1 cellular context compared by ENCODE assay signal in the genomic region with DNA sequence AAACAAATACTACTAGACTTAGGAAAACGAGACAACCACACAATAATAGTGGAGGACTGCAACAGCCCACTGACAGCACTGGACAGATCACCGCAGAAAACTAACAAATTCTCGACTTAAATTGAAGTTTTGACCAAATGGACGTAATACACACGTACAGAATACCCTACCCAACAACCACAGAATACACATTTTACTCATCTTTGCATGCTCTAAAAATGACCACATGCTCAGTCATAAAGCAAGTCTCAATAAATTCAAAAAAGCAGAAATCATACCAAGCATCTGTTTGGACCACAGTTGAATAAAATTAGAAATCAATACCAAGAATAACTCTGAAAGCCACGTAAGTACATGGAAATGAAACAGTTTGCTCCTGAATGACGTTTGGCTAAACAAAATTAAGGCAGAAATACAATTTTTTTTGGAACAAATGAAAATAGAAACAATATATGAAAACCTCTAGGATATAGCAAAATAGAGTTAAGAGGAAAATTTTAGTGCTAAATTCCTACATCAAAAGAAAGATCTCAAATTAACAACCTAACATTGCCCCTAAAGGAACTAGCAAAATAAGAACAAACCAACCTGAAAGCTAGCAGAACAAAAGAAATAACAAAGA.
TF ChIP-seq lines count a peak whose summit lies in the region.

No MANE protein-coding gene starts in this region.

TF ChIP-seq in GM12878, 131 proteins besides CTCF, POLR2A, EP300 and RAD21 (continued from another document and continues in another):
- TF ChIP-seq, protein P1, sequence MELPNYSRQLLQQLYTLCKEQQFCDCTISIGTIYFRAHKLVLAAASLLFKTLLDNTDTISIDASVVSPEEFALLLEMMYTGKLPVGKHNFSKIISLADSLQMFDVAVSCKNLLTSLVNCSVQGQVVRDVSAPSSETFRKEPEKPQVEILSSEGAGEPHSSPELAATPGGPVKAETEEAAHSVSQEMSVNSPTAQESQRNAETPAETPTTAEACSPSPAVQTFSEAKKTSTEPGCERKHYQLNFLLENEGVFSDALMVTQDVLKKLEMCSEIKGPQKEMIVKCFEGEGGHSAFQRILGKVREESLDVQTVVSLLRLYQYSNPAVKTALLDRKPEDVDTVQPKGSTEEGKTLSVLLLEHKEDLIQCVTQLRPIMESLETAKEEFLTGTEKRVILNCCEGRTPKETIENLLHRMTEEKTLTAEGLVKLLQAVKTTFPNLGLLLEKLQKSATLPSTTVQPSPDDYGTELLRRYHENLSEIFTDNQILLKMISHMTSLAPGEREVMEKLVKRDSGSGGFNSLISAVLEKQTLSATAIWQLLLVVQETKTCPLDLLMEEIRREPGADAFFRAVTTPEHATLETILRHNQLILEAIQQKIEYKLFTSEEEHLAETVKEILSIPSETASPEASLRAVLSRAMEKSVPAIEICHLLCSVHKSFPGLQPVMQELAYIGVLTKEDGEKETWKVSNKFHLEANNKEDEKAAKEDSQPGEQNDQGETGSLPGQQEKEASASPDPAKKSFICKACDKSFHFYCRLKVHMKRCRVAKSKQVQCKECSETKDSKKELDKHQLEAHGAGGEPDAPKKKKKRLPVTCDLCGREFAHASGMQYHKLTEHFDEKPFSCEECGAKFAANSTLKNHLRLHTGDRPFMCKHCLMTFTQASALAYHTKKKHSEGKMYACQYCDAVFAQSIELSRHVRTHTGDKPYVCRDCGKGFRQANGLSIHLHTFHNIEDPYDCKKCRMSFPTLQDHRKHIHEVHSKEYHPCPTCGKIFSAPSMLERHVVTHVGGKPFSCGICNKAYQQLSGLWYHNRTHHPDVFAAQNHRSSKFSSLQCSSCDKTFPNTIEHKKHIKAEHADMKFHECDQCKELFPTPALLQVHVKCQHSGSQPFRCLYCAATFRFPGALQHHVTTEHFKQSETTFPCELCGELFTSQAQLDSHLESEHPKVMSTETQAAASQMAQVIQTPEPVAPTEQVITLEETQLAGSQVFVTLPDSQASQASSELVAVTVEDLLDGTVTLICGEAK (IDR thresholded peaks at IDR 0.05; ENCODE audit: borderline replicate concordance): no peak
- TF ChIP-seq EZH2 (IDR thresholded peaks at IDR 0.05; ENCODE audit: borderline replicate concordance, control insufficient read depth, low read depth, low read length): 0 out of 2 replicates have a peak, but pooled peaks have one; percentile 27
- TF ChIP-seq BHLHE40 (IDR thresholded peaks at IDR 0.05; ENCODE audit: borderline replicate concordance in 1 of 2, low read depth in 2 of 2, low read length in 1 of 2): peak; percentile 54 to 76; a peak in 3 of 4 replicates
- TF ChIP-seq PAX8 (IDR thresholded peaks at IDR 0.05): no peak
- TF ChIP-seq JUNB (IDR thresholded peaks at IDR 0.05): peak; percentile 100
- peak; percentile 100 for TF ChIP-seq RUNX3 (IDR thresholded peaks at IDR 0.05; ENCODE audit: low read length)
- TF ChIP-seq TCF7 (IDR thresholded peaks at IDR 0.05; ENCODE audit: borderline replicate concordance): peak; percentile 60
- no peak for TF ChIP-seq HDAC2 (IDR thresholded peaks at IDR 0.05)
- peak; percentile 99 for TF ChIP-seq MTA3 (IDR thresholded peaks at IDR 0.05; ENCODE audit: borderline replicate concordance, low read length)
- peak in 1 of 2 experiments; percentile 99; a peak in 2 of 4 replicates for TF ChIP-seq CEBPB (IDR thresholded peaks at IDR 0.05; ENCODE audit: borderline replicate concordance in 1 of 2, low read depth in 2 of 2, low read length in 2 of 2)
- TF ChIP-seq ZNF274 (IDR thresholded peaks at IDR 0.05; ENCODE audit: insufficient read depth, insufficient read length): no peak
- no peak for TF ChIP-seq SMAD5 (IDR thresholded peaks at IDR 0.05; ENCODE audit: low read depth)
- TF ChIP-seq MTA2 (IDR thresholded peaks at IDR 0.05; ENCODE audit: low read depth): peak; percentile 99
- TF ChIP-seq, protein P2, sequence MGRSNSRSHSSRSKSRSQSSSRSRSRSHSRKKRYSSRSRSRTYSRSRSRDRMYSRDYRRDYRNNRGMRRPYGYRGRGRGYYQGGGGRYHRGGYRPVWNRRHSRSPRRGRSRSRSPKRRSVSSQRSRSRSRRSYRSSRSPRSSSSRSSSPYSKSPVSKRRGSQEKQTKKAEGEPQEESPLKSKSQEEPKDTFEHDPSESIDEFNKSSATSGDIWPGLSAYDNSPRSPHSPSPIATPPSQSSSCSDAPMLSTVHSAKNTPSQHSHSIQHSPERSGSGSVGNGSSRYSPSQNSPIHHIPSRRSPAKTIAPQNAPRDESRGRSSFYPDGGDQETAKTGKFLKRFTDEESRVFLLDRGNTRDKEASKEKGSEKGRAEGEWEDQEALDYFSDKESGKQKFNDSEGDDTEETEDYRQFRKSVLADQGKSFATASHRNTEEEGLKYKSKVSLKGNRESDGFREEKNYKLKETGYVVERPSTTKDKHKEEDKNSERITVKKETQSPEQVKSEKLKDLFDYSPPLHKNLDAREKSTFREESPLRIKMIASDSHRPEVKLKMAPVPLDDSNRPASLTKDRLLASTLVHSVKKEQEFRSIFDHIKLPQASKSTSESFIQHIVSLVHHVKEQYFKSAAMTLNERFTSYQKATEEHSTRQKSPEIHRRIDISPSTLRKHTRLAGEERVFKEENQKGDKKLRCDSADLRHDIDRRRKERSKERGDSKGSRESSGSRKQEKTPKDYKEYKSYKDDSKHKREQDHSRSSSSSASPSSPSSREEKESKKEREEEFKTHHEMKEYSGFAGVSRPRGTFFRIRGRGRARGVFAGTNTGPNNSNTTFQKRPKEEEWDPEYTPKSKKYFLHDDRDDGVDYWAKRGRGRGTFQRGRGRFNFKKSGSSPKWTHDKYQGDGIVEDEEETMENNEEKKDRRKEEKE (IDR thresholded peaks at IDR 0.05): no peak
- no peak for TF ChIP-seq SIX5 (IDR thresholded peaks at IDR 0.05; ENCODE audit: low read depth, low read length, severe bottlenecking)
- no peak for TF ChIP-seq HDGF (IDR thresholded peaks at IDR 0.05)
- TF ChIP-seq POLR2AphosphoS2 (IDR thresholded peaks at IDR 0.05; ENCODE audit: low read depth, low read length): no peak
- TF ChIP-seq GATAD2B (conservative IDR thresholded peaks at IDR 0.05; ENCODE audit: low read depth): peak; percentile 85; the same call in 1 of the 2 replicates
- peak; percentile 99 for TF ChIP-seq CBFB (IDR thresholded peaks at IDR 0.05; ENCODE audit: low read depth)
- peak; percentile 96 for TF ChIP-seq CREB1 (IDR thresholded peaks at IDR 0.05; ENCODE audit: low read depth)
- no peak for TF ChIP-seq RCOR1 (conservative IDR thresholded peaks at IDR 0.05; ENCODE audit: low read depth, low read length)
- TF ChIP-seq, protein P3, sequence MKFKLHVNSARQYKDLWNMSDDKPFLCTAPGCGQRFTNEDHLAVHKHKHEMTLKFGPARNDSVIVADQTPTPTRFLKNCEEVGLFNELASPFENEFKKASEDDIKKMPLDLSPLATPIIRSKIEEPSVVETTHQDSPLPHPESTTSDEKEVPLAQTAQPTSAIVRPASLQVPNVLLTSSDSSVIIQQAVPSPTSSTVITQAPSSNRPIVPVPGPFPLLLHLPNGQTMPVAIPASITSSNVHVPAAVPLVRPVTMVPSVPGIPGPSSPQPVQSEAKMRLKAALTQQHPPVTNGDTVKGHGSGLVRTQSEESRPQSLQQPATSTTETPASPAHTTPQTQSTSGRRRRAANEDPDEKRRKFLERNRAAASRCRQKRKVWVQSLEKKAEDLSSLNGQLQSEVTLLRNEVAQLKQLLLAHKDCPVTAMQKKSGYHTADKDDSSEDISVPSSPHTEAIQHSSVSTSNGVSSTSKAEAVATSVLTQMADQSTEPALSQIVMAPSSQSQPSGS (IDR thresholded peaks at IDR 0.05; ENCODE audit: low read length): peak; percentile 99
- TF ChIP-seq NR2F1 (conservative IDR thresholded peaks at IDR 0.05): peak; percentile 80
- TF ChIP-seq ASH2L (IDR thresholded peaks at IDR 0.05; ENCODE audit: borderline replicate concordance, low read depth): no peak
- TF ChIP-seq WRNIP1 (IDR thresholded peaks at IDR 0.05; ENCODE audit: borderline replicate concordance, low read depth, low read length): no peak
- TF ChIP-seq, protein P4, sequence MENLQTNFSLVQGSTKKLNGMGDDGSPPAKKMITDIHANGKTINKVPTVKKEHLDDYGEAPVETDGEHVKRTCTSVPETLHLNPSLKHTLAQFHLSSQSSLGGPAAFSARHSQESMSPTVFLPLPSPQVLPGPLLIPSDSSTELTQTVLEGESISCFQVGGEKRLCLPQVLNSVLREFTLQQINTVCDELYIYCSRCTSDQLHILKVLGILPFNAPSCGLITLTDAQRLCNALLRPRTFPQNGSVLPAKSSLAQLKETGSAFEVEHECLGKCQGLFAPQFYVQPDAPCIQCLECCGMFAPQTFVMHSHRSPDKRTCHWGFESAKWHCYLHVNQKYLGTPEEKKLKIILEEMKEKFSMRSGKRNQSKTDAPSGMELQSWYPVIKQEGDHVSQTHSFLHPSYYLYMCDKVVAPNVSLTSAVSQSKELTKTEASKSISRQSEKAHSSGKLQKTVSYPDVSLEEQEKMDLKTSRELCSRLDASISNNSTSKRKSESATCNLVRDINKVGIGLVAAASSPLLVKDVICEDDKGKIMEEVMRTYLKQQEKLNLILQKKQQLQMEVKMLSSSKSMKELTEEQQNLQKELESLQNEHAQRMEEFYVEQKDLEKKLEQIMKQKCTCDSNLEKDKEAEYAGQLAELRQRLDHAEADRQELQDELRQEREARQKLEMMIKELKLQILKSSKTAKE (IDR thresholded peaks at IDR 0.05; ENCODE audit: low read depth, poor library complexity, severe bottlenecking): peak; percentile 98
- peak; percentile 90; the same call in 1 of the 2 replicates for TF ChIP-seq CBX5 (IDR thresholded peaks at IDR 0.05; ENCODE audit: low read depth)
- TF ChIP-seq ATF7 (IDR thresholded peaks at IDR 0.05; ENCODE audit: low read depth): peak; percentile 94
- peak; percentile 76 for TF ChIP-seq GABPA (IDR thresholded peaks at IDR 0.05; ENCODE audit: low read depth)
- TF ChIP-seq, protein P5, sequence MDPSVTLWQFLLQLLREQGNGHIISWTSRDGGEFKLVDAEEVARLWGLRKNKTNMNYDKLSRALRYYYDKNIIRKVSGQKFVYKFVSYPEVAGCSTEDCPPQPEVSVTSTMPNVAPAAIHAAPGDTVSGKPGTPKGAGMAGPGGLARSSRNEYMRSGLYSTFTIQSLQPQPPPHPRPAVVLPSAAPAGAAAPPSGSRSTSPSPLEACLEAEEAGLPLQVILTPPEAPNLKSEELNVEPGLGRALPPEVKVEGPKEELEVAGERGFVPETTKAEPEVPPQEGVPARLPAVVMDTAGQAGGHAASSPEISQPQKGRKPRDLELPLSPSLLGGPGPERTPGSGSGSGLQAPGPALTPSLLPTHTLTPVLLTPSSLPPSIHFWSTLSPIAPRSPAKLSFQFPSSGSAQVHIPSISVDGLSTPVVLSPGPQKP (IDR thresholded peaks at IDR 0.05; ENCODE audit: low read depth, low read length): no peak
- TF ChIP-seq TCF12 (IDR thresholded peaks at IDR 0.05; ENCODE audit: low read depth, low read length): peak; percentile 67
- TF ChIP-seq ZNF207 (IDR thresholded peaks at IDR 0.05; ENCODE audit: borderline replicate concordance): no peak
- TF ChIP-seq POLR2AphosphoS5 (IDR thresholded peaks at IDR 0.05; ENCODE audit: low read length): 0 out of 2 replicates have a peak, but pooled peaks have one; percentile 27
- peak; percentile 99 for TF ChIP-seq MEF2A (IDR thresholded peaks at IDR 0.05; ENCODE audit: insufficient read depth, low read depth, low read length)
- TF ChIP-seq NBN (IDR thresholded peaks at IDR 0.05): peak; percentile 97
- peak; percentile 99 for TF ChIP-seq FOXM1 (IDR thresholded peaks at IDR 0.05; ENCODE audit: low read depth, low read length)
- TF ChIP-seq, protein P6, sequence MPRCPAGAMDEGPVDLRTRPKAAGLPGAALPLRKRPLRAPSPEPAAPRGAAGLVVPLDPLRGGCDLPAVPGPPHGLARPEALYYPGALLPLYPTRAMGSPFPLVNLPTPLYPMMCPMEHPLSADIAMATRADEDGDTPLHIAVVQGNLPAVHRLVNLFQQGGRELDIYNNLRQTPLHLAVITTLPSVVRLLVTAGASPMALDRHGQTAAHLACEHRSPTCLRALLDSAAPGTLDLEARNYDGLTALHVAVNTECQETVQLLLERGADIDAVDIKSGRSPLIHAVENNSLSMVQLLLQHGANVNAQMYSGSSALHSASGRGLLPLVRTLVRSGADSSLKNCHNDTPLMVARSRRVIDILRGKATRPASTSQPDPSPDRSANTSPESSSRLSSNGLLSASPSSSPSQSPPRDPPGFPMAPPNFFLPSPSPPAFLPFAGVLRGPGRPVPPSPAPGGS (IDR thresholded peaks at IDR 0.05; ENCODE audit: borderline replicate concordance, insufficient read depth, low read depth, low read length, poor library complexity, severe bottlenecking): peak; percentile 64
- peak; percentile 87 for TF ChIP-seq ZNF217 (IDR thresholded peaks at IDR 0.05)
- TF ChIP-seq TCF3 (IDR thresholded peaks at IDR 0.05; ENCODE audit: borderline replicate concordance, insufficient read depth, low read depth, low read length): peak; percentile 81; the same call in 1 of the 2 replicates
- TF ChIP-seq, protein P7, sequence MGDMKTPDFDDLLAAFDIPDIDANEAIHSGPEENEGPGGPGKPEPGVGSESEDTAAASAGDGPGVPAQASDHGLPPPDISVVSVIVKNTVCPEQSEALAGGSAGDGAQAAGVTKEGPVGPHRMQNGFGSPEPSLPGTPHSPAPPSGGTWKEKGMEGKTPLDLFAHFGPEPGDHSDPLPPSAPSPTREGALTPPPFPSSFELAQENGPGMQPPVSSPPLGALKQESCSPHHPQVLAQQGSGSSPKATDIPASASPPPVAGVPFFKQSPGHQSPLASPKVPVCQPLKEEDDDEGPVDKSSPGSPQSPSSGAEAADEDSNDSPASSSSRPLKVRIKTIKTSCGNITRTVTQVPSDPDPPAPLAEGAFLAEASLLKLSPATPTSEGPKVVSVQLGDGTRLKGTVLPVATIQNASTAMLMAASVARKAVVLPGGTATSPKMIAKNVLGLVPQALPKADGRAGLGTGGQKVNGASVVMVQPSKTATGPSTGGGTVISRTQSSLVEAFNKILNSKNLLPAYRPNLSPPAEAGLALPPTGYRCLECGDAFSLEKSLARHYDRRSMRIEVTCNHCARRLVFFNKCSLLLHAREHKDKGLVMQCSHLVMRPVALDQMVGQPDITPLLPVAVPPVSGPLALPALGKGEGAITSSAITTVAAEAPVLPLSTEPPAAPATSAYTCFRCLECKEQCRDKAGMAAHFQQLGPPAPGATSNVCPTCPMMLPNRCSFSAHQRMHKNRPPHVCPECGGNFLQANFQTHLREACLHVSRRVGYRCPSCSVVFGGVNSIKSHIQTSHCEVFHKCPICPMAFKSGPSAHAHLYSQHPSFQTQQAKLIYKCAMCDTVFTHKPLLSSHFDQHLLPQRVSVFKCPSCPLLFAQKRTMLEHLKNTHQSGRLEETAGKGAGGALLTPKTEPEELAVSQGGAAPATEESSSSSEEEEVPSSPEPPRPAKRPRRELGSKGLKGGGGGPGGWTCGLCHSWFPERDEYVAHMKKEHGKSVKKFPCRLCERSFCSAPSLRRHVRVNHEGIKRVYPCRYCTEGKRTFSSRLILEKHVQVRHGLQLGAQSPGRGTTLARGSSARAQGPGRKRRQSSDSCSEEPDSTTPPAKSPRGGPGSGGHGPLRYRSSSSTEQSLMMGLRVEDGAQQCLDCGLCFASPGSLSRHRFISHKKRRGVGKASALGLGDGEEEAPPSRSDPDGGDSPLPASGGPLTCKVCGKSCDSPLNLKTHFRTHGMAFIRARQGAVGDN (IDR thresholded peaks at IDR 0.05): 0 out of 2 replicates have a peak, but pooled peaks have one; percentile 13
- TF ChIP-seq JUND (IDR thresholded peaks at IDR 0.05; ENCODE audit: low read depth, low read length): peak; percentile 89
- peak; percentile 82; the same call in 1 of the 2 replicates for TF ChIP-seq BACH1 (IDR thresholded peaks at IDR 0.05; ENCODE audit: borderline replicate concordance)
- TF ChIP-seq TARDBP (IDR thresholded peaks at IDR 0.05; ENCODE audit: borderline replicate concordance): peak; percentile 64; the same call in 1 of the 2 replicates
- peak; percentile 90; the same call in 2 of the 3 replicates for TF ChIP-seq POU2F2 (IDR thresholded peaks at IDR 0.05; ENCODE audit: borderline replicate concordance, low read depth, low read length)
- TF ChIP-seq NFIC (IDR thresholded peaks at IDR 0.05; ENCODE audit: low read depth, low read length): peak; percentile 100
